In genomic region chr18:63160172-63160995, GRCh38 we compare ENCODE assay signal across 10 cellular contexts.
DNase-seq lines count a peak whose midpoint lies in the region; TF ChIP-seq lines count a peak whose summit lies in the region.
"Had no signal": no experiment of that assay in that cellular context is flagged by ENCODE, and none has a peak within 500 bp of the region (broad histone marks: within the 10 kb centered on the region; RNA-seq: fewer than 3 reads in every experiment).

No MANE protein-coding gene starts in this region.

- peaks cover 4% of the 10 kb centered on the region; the same call in 1 of the 2 replicates for H4K20me1 ChIP-seq in Karpas-422 (ENCODE audit: insufficient read depth, low read depth, low read length)

- peak overlapping the region; percentile 65 for H3K9ac ChIP-seq in Karpas-422 (ENCODE audit: low read length)

- no peaks in the 10 kb centered on the region for H3K9me2 ChIP-seq in Karpas-422 (replicated peaks; ENCODE audit: insufficient read depth, low read length)

- H3K4me3 ChIP-seq in Karpas-422 (ENCODE audit: low read length), result peak overlapping the region; percentile 33
- H3K4me3 ChIP-seq: cardiac muscle cell had no signal

- no peak for TF ChIP-seq CTCF in nephron (IDR thresholded peaks at IDR 0.05; ENCODE audit: unreplicated experiment in 3 of 3)
- no peak for TF ChIP-seq CTCF in RWPE1 (conservative IDR thresholded peaks at IDR 0.05; ENCODE audit: low read depth)

- H3K27me3 ChIP-seq in Karpas-422 (ENCODE audit: low read length), result no peaks in the 10 kb centered on the region
- H3K27me3 ChIP-seq: cardiac muscle cell had no signal

- CTCF ChIA-PET in RWPE1 (lab: Yijun Ruan, JAX), result interaction anchor here (0.6 to 0.7 kb wide), 2 partner anchors 9 to 144 kb away, joined by 3 to 5 read pairs; no protein-coding TSS in a partner anchor

- H3K79me2 ChIP-seq in Karpas-422 (ENCODE audit: low read length), result peaks cover 67% of the 10 kb centered on the region

- H3K36me3 Mint-ChIP-seq in activated naive CD8-positive, alpha-beta T cell, result peaks cover 21% of the 10 kb centered on the region
- H3K36me3 Mint-ChIP-seq in nephron (ENCODE audit: low read depth), result no peaks in the 10 kb centered on the region

- H3K4me1 Mint-ChIP-seq in activated naive CD8-positive, alpha-beta T cell (ENCODE audit: low read depth), result peaks cover 96% of the 10 kb centered on the region
- H3K4me1 Mint-ChIP-seq in nephron, result peaks cover 51% of the 10 kb centered on the region

- H3K4me3 Mint-ChIP-seq in activated naive CD8-positive, alpha-beta T cell, result peak overlapping the region; percentile 75
- H3K4me3 Mint-ChIP-seq in nephron, result no peak overlapping the region

- POLR2A ChIA-PET in RWPE1 (lab: Yijun Ruan, JAX; ENCODE audit: low non-redundant PET), result no interaction called here

- H2AFZ ChIP-seq in Karpas-422 (ENCODE audit: low read length), result no peak overlapping the region

- H3K9me3 Mint-ChIP-seq in activated naive CD8-positive, alpha-beta T cell (ENCODE audit: low read depth), result peaks cover 8% of the 10 kb centered on the region
- no peaks in the 10 kb centered on the region for H3K9me3 Mint-ChIP-seq in nephron

- peak overlapping the region; percentile 64 for H3K4me2 ChIP-seq in Karpas-422 (ENCODE audit: low read depth, low read length, poor library complexity, severe bottlenecking)

- H3K27ac ChIP-seq in Karpas-422 (ENCODE audit: low read length), result peak overlapping the region; percentile 91
- H3K27ac ChIP-seq in RWPE1, result no peak overlapping the region
- H3K27ac ChIP-seq: cardiac muscle cell had no signal

- DNase-seq in EH (ENCODE audit: low read depth) (peak; percentile 39), Karpas-422 (peak; percentile 59), OCI-M2 (lab: John Stamatoyannopoulos, UW; ENCODE audit: unreplicated experiment) (no peak), NCI-H187 treated with DMSO at 0.1 percent for 48 hours (lab: John Stamatoyannopoulos, UW) (no peak), amygdala (lab: John Stamatoyannopoulos, UW) (no peak), RWPE1 (ENCODE audit: low spot score) (no peak)
- DNase-seq: DMS153 had no signal

- no peaks in the 10 kb centered on the region for H3K9me3 ChIP-seq in Karpas-422 (ENCODE audit: low read length)

- H3K4me1 ChIP-seq in Karpas-422 (ENCODE audit: low read length), result peaks cover 97% of the 10 kb centered on the region

- no peaks in the 10 kb centered on the region for H3K36me3 ChIP-seq in Karpas-422 (ENCODE audit: insufficient read depth, low read length)
- H3K36me3 ChIP-seq: cardiac muscle cell had no signal

- no peaks in the 10 kb centered on the region for H3K27me3 Mint-ChIP-seq in activated naive CD8-positive, alpha-beta T cell
- H3K27me3 Mint-ChIP-seq in nephron (ENCODE audit: low read depth), result peaks cover 5% of the 10 kb centered on the region

- H3K27ac Mint-ChIP-seq in activated naive CD8-positive, alpha-beta T cell, result peak overlapping the region; percentile 100
- peak overlapping the region; percentile 65 to 85 (median 73) for H3K27ac Mint-ChIP-seq in nephron

Comparison
In these comparisons a context has a peak if more than half of its experiments do, and no peak if none do; other contexts are left out.
1. DNase-seq: peak in EH (single experiment) and Karpas-422 (single experiment); none in OCI-M2 (single experiment), NCI-H187 treated with DMSO at 0.1 percent for 48 hours (single experiment), amygdala (0 of 56) and RWPE1 (single experiment).